9 cellular contexts compared by ENCODE assay signal in the genomic region with DNA sequence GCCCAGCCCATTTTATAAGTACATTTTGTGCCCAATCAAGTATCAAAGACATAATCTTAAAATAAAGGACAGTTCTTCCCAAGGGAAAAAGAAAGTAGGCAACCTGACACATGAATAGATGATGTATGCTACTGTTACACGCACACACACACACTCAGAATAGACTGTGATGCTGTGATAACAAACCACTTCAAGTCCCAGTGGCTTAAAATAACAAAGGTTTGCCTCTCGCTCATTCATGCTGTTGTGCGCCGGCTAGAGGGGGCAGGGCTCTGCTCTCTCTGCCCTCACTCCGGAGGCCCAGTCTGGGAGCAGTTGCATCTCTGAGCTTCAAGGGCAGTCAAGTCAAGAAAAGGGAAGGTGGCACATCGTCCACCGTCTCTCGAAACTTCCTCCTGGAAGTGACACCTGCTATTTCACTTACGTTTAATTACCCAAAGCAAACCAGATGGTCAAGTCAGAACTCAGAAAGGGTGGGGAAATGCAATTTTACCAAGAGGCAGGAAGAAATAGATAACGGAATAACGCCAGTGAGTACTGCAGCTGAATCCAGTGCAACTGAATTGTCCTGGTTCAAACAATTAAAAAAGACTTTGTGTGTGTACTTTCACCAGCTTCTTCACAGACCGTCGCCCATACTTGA. TPM values are rescaled to one million over a fixed set of nuclear protein-coding genes. Genes with fewer than 3 reads are reported as not detected.
DNase-seq lines count a peak whose midpoint lies in the region; ATAC-seq and TF ChIP-seq lines count a peak whose summit lies in the region.
"Had no signal": no experiment of that assay in that cellular context is flagged by ENCODE, and none has a peak within 500 bp of the region (broad histone marks: within the 10 kb centered on the region; RNA-seq: fewer than 3 reads in every experiment).

No MANE protein-coding gene starts in this region.

- no peaks in the 10 kb centered on the region for H3K27me3 Mint-ChIP-seq in stimulated activated naive B cell treated with anti-CD40 and anti-IgM and Interleukin-4, amounts not matched to agents 10 μg/mL and 1 μg/mL and 100 μg/mL, for 72 hours

- H3K36me3 ChIP-seq in cardiac muscle cell, result no peaks in the 10 kb centered on the region
- no peaks in the 10 kb centered on the region for H3K36me3 ChIP-seq in effector memory CD4-positive, alpha-beta T cell (ENCODE audit: control insufficient read depth, insufficient read depth, low read length)

- TF ChIP-seq POLR2A in Raji (IDR thresholded peaks at IDR 0.05; ENCODE audit: insufficient read depth, low read depth, low read length), result 0 out of 2 replicates have a peak, but pooled peaks have one; percentile 12

- H3K4me1 ChIP-seq in cardiac muscle cell (ENCODE audit: low read depth), result peaks cover 26% of the 10 kb centered on the region
- no peaks in the 10 kb centered on the region for H3K4me1 ChIP-seq in effector memory CD4-positive, alpha-beta T cell (ENCODE audit: control insufficient read depth, insufficient read depth, low read length, poor library complexity, severe bottlenecking)

- H3K4me1 Mint-ChIP-seq in stimulated activated naive B cell treated with anti-CD40 and anti-IgM and Interleukin-4, amounts not matched to agents 10 μg/mL and 1 μg/mL and 100 μg/mL, for 72 hours, result peaks cover 48 to 75% of the 10 kb centered on the region in 2 donors

- peak overlapping the region; percentile 96 for H3K27ac Mint-ChIP-seq in stimulated activated naive B cell treated with anti-CD40 and anti-IgM and Interleukin-4, amounts not matched to agents 10 μg/mL and 1 μg/mL and 100 μg/mL, for 72 hours

- no peaks in the 10 kb centered on the region for H3K9me3 Mint-ChIP-seq in stimulated activated naive B cell treated with anti-CD40 and anti-IgM and Interleukin-4, amounts not matched to agents 10 μg/mL and 1 μg/mL and 100 μg/mL, for 72 hours

- peak overlapping the region; percentile 75 to 79 for H3K4me3 Mint-ChIP-seq in stimulated activated naive B cell treated with anti-CD40 and anti-IgM and Interleukin-4, amounts not matched to agents 10 μg/mL and 1 μg/mL and 100 μg/mL, for 72 hours

- peak overlapping the region; percentile 7 for H3K4me3 ChIP-seq in cardiac muscle cell
- no peak overlapping the region for H3K4me3 ChIP-seq in effector memory CD4-positive, alpha-beta T cell (ENCODE audit: insufficient read depth, low read depth, low read length, poor library complexity, severe bottlenecking)

- TF ChIP-seq CTCF in GM20000 (IDR thresholded peaks at IDR 0.05; ENCODE audit: extremely low read depth, missing control alignments) (no peak), cardiac muscle cell (IDR thresholded peaks at IDR 0.05; ENCODE audit: low read depth, low read length) (no peak)

- no peaks in the 10 kb centered on the region for H3K27me3 ChIP-seq in cardiac muscle cell
- H3K27me3 ChIP-seq in effector memory CD4-positive, alpha-beta T cell (replicated peaks; ENCODE audit: control insufficient read depth, insufficient read depth, low read length, poor library complexity, severe bottlenecking), result no peaks in the 10 kb centered on the region

- peaks cover 39 to 62% of the 10 kb centered on the region in 2 donors for H3K36me3 Mint-ChIP-seq in stimulated activated naive B cell treated with anti-CD40 and anti-IgM and Interleukin-4, amounts not matched to agents 10 μg/mL and 1 μg/mL and 100 μg/mL, for 72 hours

- peak; percentile 78 for ATAC-seq in HG03520 (IDR thresholded peaks at IDR 0.05; ENCODE audit: unreplicated experiment)
- ATAC-seq in stimulated activated naive B cell treated with anti-CD40 and anti-IgM and Interleukin-4, amounts not matched to agents 10 μg/mL and 1 μg/mL and 100 μg/mL, for 72 hours (replicated peaks), result peak; percentile 90 to 92

- DNase-seq in GF-D8 (lab: John Stamatoyannopoulos, UW), result peak; percentile 99
- DNase-seq in GM20000 (ENCODE audit: low spot score), result peak; percentile 62
- DNase-seq in cardiac muscle cell (ENCODE audit: low read depth in 1 of 2, low spot score in 1 of 2), result peak; percentile 46 to 90
- peak; percentile 92 for DNase-seq in stimulated activated naive B cell treated with anti-CD40 and anti-IgM and Interleukin-4, amounts not matched to agents 10 μg/mL and 1 μg/mL and 100 μg/mL, for 72 hours
- DNase-seq in substantia nigra (lab: John Stamatoyannopoulos, UW), result no peak
- no peak for DNase-seq in effector memory CD4-positive, alpha-beta T cell

- no peaks in the 10 kb centered on the region for H3K9me3 ChIP-seq in cardiac muscle cell (ENCODE audit: low read depth)
- no peaks in the 10 kb centered on the region for H3K9me3 ChIP-seq in effector memory CD4-positive, alpha-beta T cell (ENCODE audit: control insufficient read depth, low read length)

- peak overlapping the region; percentile 94 for H3K27ac ChIP-seq in cardiac muscle cell
- H3K27ac ChIP-seq in substantia nigra (ENCODE audit: low read depth, low read length, poor library complexity, severe bottlenecking), result no peak overlapping the region
- H3K27ac ChIP-seq in effector memory CD4-positive, alpha-beta T cell (ENCODE audit: insufficient read depth, low read length, poor library complexity, severe bottlenecking), result no peak overlapping the region

RNA-seq across cellular contexts. Expression of a gene that starts 43.3 kb away (rescaled TPM):
- 6.4 and 14.8 TPM in 2 replicates for total RNA-seq in cardiac muscle cell
- 5.7 and 11.8 TPM in 2 replicates for polyA plus RNA-seq in cardiac muscle cell
- polyA plus RNA-seq: neural cell had no signal

Comparison
In these comparisons a context has a peak if more than half of its experiments do, and no peak if none do; other contexts are left out.
1. DNase-seq: peak in GF-D8 (single experiment), GM20000 (single experiment), cardiac muscle cell (2 of 2) and stimulated activated naive B cell treated with anti-CD40 and anti-IgM and Interleukin-4, amounts not matched to agents 10 μg/mL and 1 μg/mL and 100 μg/mL, for 72 hours (single experiment); none in substantia nigra (0 of 49) and effector memory CD4-positive, alpha-beta T cell (0 of 3).